Comparison of ENCODE assay signal across 2 cellular contexts in genomic region chr20:61699184-61700066, GRCh38.
TF ChIP-seq lines count a peak whose summit lies in the region.

No MANE protein-coding gene starts in this region.

TF ChIP-seq in SK-N-SH, 30 proteins besides CTCF, POLR2A, EP300 and RAD21 (continued from another document):
- TF ChIP-seq NRF1 (IDR thresholded peaks at IDR 0.05; ENCODE audit: low read depth, low read length): no peak
- no peak for TF ChIP-seq EZH2phosphoT487 (IDR thresholded peaks at IDR 0.05; ENCODE audit: borderline replicate concordance, low read depth)
- TF ChIP-seq IRF3 (IDR thresholded peaks at IDR 0.05; ENCODE audit: low read depth, low read length): no peak
- no peak for TF ChIP-seq RXRA (IDR thresholded peaks at IDR 0.05; ENCODE audit: borderline replicate concordance, low read depth)
- no peak for TF ChIP-seq FOSL2 (IDR thresholded peaks at IDR 0.05; ENCODE audit: borderline replicate concordance, low read depth)
- no peak for TF ChIP-seq TCF12 (IDR thresholded peaks at IDR 0.05)
- TF ChIP-seq MAX (IDR thresholded peaks at IDR 0.05; ENCODE audit: low read depth): no peak
- no peak for TF ChIP-seq POLR2AphosphoS5 (IDR thresholded peaks at IDR 0.05; ENCODE audit: low read depth, low read length)
- no peak for TF ChIP-seq RCOR1 (IDR thresholded peaks at IDR 0.05; ENCODE audit: low read length)
- no peak for TF ChIP-seq MEF2A (IDR thresholded peaks at IDR 0.05; ENCODE audit: borderline replicate concordance, low read depth)
- no peak for TF ChIP-seq SIN3A (IDR thresholded peaks at IDR 0.05; ENCODE audit: borderline replicate concordance, low read depth, low read length)
- TF ChIP-seq FOXJ3 (CRISPR knock-in tag; IDR thresholded peaks at IDR 0.05): no peak
- TF ChIP-seq JUND (IDR thresholded peaks at IDR 0.05): no peak
- TF ChIP-seq, protein P1, sequence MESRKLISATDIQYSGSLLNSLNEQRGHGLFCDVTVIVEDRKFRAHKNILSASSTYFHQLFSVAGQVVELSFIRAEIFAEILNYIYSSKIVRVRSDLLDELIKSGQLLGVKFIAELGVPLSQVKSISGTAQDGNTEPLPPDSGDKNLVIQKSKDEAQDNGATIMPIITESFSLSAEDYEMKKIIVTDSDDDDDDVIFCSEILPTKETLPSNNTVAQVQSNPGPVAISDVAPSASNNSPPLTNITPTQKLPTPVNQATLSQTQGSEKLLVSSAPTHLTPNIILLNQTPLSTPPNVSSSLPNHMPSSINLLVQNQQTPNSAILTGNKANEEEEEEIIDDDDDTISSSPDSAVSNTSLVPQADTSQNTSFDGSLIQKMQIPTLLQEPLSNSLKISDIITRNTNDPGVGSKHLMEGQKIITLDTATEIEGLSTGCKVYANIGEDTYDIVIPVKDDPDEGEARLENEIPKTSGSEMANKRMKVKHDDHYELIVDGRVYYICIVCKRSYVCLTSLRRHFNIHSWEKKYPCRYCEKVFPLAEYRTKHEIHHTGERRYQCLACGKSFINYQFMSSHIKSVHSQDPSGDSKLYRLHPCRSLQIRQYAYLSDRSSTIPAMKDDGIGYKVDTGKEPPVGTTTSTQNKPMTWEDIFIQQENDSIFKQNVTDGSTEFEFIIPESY (IDR thresholded peaks at IDR 0.05; ENCODE audit: borderline replicate concordance, low read depth): no peak

TF ChIP-seq in SK-N-SH treated with all-trans-retinoic acid at 6 μM for 48 hours, 23 proteins besides CTCF, POLR2A, EP300 and RAD21 (continued from another document):
- TF ChIP-seq, protein P2, sequence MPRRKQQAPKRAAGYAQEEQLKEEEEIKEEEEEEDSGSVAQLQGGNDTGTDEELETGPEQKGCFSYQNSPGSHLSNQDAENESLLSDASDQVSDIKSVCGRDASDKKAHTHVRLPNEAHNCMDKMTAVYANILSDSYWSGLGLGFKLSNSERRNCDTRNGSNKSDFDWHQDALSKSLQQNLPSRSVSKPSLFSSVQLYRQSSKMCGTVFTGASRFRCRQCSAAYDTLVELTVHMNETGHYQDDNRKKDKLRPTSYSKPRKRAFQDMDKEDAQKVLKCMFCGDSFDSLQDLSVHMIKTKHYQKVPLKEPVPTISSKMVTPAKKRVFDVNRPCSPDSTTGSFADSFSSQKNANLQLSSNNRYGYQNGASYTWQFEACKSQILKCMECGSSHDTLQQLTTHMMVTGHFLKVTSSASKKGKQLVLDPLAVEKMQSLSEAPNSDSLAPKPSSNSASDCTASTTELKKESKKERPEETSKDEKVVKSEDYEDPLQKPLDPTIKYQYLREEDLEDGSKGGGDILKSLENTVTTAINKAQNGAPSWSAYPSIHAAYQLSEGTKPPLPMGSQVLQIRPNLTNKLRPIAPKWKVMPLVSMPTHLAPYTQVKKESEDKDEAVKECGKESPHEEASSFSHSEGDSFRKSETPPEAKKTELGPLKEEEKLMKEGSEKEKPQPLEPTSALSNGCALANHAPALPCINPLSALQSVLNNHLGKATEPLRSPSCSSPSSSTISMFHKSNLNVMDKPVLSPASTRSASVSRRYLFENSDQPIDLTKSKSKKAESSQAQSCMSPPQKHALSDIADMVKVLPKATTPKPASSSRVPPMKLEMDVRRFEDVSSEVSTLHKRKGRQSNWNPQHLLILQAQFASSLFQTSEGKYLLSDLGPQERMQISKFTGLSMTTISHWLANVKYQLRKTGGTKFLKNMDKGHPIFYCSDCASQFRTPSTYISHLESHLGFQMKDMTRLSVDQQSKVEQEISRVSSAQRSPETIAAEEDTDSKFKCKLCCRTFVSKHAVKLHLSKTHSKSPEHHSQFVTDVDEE (CRISPR knock-in tag; IDR thresholded peaks at IDR 0.05): no peak
- TF ChIP-seq RARB (CRISPR knock-in tag; IDR thresholded peaks at IDR 0.05): no peak
- no peak for TF ChIP-seq CREB5 (CRISPR knock-in tag; IDR thresholded peaks at IDR 0.05; ENCODE audit: low read depth)
- no peak for TF ChIP-seq ZC3H10 (CRISPR knock-in tag; IDR thresholded peaks at IDR 0.05)
- TF ChIP-seq TOX (CRISPR knock-in tag; IDR thresholded peaks at IDR 0.05; ENCODE audit: borderline replicate concordance): no peak
- TF ChIP-seq ZFP30 (CRISPR knock-in tag; IDR thresholded peaks at IDR 0.05): no peak
- TF ChIP-seq POU6F1 (CRISPR knock-in tag; IDR thresholded peaks at IDR 0.05; ENCODE audit: borderline replicate concordance, low read depth): no peak
- TF ChIP-seq PPARA (CRISPR knock-in tag; IDR thresholded peaks at IDR 0.05; ENCODE audit: borderline replicate concordance): no peak
- no peak for TF ChIP-seq PATZ1 (CRISPR knock-in tag; IDR thresholded peaks at IDR 0.05; ENCODE audit: borderline replicate concordance)
- TF ChIP-seq TCF4 (CRISPR knock-in tag; IDR thresholded peaks at IDR 0.05; ENCODE audit: borderline replicate concordance): no peak
- no peak for TF ChIP-seq CSDC2 (CRISPR knock-in tag; IDR thresholded peaks at IDR 0.05)
- TF ChIP-seq ZFP3 (CRISPR knock-in tag; IDR thresholded peaks at IDR 0.05): no peak
- TF ChIP-seq ZNF565 (CRISPR knock-in tag; conservative IDR thresholded peaks at IDR 0.05; ENCODE audit: low read depth): no peak
